9 cellular contexts compared by ENCODE assay signal in genomic region chr11:22193348-22194051, GRCh38. TPM values are rescaled to one million over a fixed set of nuclear protein-coding genes. Genes with fewer than 3 reads are reported as not detected.
DNase-seq lines count a peak whose midpoint lies in the region; ATAC-seq lines count a peak whose summit lies in the region.
"Had no signal": no experiment of that assay in that cellular context is flagged by ENCODE, and none has a peak within 500 bp of the region (broad histone marks: within the 10 kb centered on the region; RNA-seq: fewer than 3 reads in every experiment).

No MANE protein-coding gene starts in this region.

- no peaks in the 10 kb centered on the region for H3K36me3 Mint-ChIP-seq in activated naive CD4-positive, alpha-beta T cell treated with anti-CD3 and anti-CD28 coated beads, Interleukin-2, amount 10 ng/mL, durations not matched to agents 7 days and 5 days
- no peaks in the 10 kb centered on the region for H3K36me3 Mint-ChIP-seq in T-helper 2 cell treated with Interferon-gamma antibody and Interleukin-4, amounts not matched to agents 5 μg/mL and 100 μg/mL, for 36 hours (ENCODE audit: low read depth)
- H3K36me3 Mint-ChIP-seq: CD4-positive, CD25-positive, alpha-beta regulatory T cell had no signal

- H3K27me3 ChIP-seq in neuron (ENCODE audit: insufficient read depth, low read length): peaks cover 41% of the 10 kb centered on the region

- no peak overlapping the region for H3K4me3 Mint-ChIP-seq in activated naive CD4-positive, alpha-beta T cell treated with anti-CD3 and anti-CD28 coated beads, Interleukin-2, amount 10 ng/mL, durations not matched to agents 7 days and 5 days
- H3K4me3 Mint-ChIP-seq in T-helper 2 cell treated with Interferon-gamma antibody and Interleukin-4, amounts not matched to agents 5 μg/mL and 100 μg/mL, for 36 hours: no peak overlapping the region
- H3K4me3 Mint-ChIP-seq: CD4-positive, CD25-positive, alpha-beta regulatory T cell had no signal

- H3K36me3 ChIP-seq in neuron (ENCODE audit: insufficient read depth, low read length): no peaks in the 10 kb centered on the region

- CTCF ChIA-PET in activated naive CD4-positive, alpha-beta T cell treated with anti-CD3 and anti-CD28 coated beads, Interleukin-2, amount 10 ng/mL, durations not matched to agents 7 days and 5 days (lab: Charles Lee): no interaction called here

- H2AFZ ChIP-seq in neuron (ENCODE audit: low read depth, low read length): peak overlapping the region; percentile 10

- peak; percentile 39 for ATAC-seq in HG02840 (IDR thresholded peaks at IDR 0.05; ENCODE audit: low FRiP score, unreplicated experiment)

- peak overlapping the region; percentile 31 for H3K4me3 ChIP-seq in neuron (ENCODE audit: low read length)

- no peaks in the 10 kb centered on the region for H3K9me3 ChIP-seq in neuron (ENCODE audit: low read length)

- peaks cover 24% of the 10 kb centered on the region for H3K27me3 Mint-ChIP-seq in activated naive CD4-positive, alpha-beta T cell treated with anti-CD3 and anti-CD28 coated beads, Interleukin-2, amount 10 ng/mL, durations not matched to agents 7 days and 5 days
- peaks cover 35% of the 10 kb centered on the region for H3K27me3 Mint-ChIP-seq in T-helper 2 cell treated with Interferon-gamma antibody and Interleukin-4, amounts not matched to agents 5 μg/mL and 100 μg/mL, for 36 hours (ENCODE audit: low read depth)

- H3K4me1 Mint-ChIP-seq in activated naive CD4-positive, alpha-beta T cell treated with anti-CD3 and anti-CD28 coated beads, Interleukin-2, amount 10 ng/mL, durations not matched to agents 7 days and 5 days: peaks cover 7% of the 10 kb centered on the region
- peaks cover 2% of the 10 kb centered on the region for H3K4me1 Mint-ChIP-seq in T-helper 2 cell treated with Interferon-gamma antibody and Interleukin-4, amounts not matched to agents 5 μg/mL and 100 μg/mL, for 36 hours (ENCODE audit: low read depth)

- H3K27ac Mint-ChIP-seq in activated naive CD4-positive, alpha-beta T cell treated with anti-CD3 and anti-CD28 coated beads, Interleukin-2, amount 10 ng/mL, durations not matched to agents 7 days and 5 days: no peak overlapping the region
- no peak overlapping the region for H3K27ac Mint-ChIP-seq in T-helper 2 cell treated with Interferon-gamma antibody and Interleukin-4, amounts not matched to agents 5 μg/mL and 100 μg/mL, for 36 hours

- H3K4me1 ChIP-seq in neuron (ENCODE audit: insufficient read depth, low read length): no peaks in the 10 kb centered on the region

- no peaks in the 10 kb centered on the region for H3K9me3 Mint-ChIP-seq in activated naive CD4-positive, alpha-beta T cell treated with anti-CD3 and anti-CD28 coated beads, Interleukin-2, amount 10 ng/mL, durations not matched to agents 7 days and 5 days
- H3K9me3 Mint-ChIP-seq in T-helper 2 cell treated with Interferon-gamma antibody and Interleukin-4, amounts not matched to agents 5 μg/mL and 100 μg/mL, for 36 hours: no peaks in the 10 kb centered on the region

- DNase-seq in NCI-H82 (lab: John Stamatoyannopoulos, UW) (peak; percentile 60), NCI-H82 treated with DMSO at 0.1 percent for 48 hours (lab: John Stamatoyannopoulos, UW; ENCODE audit: unreplicated experiment) (no peak), SK-N-DZ (ENCODE audit: low spot score) (peak; percentile 69), glomerular visceral epithelial cell (ENCODE audit: extremely low spot score) (peak; percentile 1)
- no peak for DNase-seq in activated naive CD4-positive, alpha-beta T cell treated with anti-CD3 and anti-CD28 coated beads, Interleukin-2, amount 10 ng/mL, durations not matched to agents 7 days and 5 days
- DNase-seq in T-helper 2 cell treated with Interferon-gamma antibody and Interleukin-4, amounts not matched to agents 5 μg/mL and 100 μg/mL, for 36 hours (ENCODE audit: low spot score): no peak
- DNase-seq: CD4-positive, CD25-positive, alpha-beta regulatory T cell had no signal

RNA-seq across cellular contexts. Expression of gene ANO5, which starts 0.6 kb away (rescaled TPM):
- polyA plus RNA-seq in SK-N-DZ (2014; cell fraction: cytosol; rRNA removed): 11.6 and 12.9 TPM in 2 replicates
- 14.1 and 14.8 TPM in 2 replicates for polyA plus RNA-seq in SK-N-DZ (2014; cell fraction: nucleus; rRNA removed)
- polyA plus RNA-seq: CD4-positive, CD25-positive, alpha-beta regulatory T cell had no signal

Comparison
In these comparisons a context has a peak if more than half of its experiments do, and no peak if none do; other contexts are left out.
1. DNase-seq: peak in NCI-H82 (single experiment), SK-N-DZ (single experiment) and glomerular visceral epithelial cell (single experiment); none in NCI-H82 treated with DMSO at 0.1 percent for 48 hours (single experiment), activated naive CD4-positive, alpha-beta T cell treated with anti-CD3 and anti-CD28 coated beads, Interleukin-2, amount 10 ng/mL, durations not matched to agents 7 days and 5 days (single experiment) and T-helper 2 cell treated with Interferon-gamma antibody and Interleukin-4, amounts not matched to agents 5 μg/mL and 100 μg/mL, for 36 hours (single experiment).